Comparison of ENCODE assay signal across 8 cellular contexts in genomic region chr7:130941322-130942210, GRCh38.
A peak's percentile ranks its signal among the peaks of the same experiment; 100 is the strongest.
DNase-seq lines count a peak whose midpoint lies in the region; ATAC-seq and TF ChIP-seq lines count a peak whose summit lies in the region.

No MANE protein-coding gene starts in this region.

- peak overlapping the region; percentile 66 for H3K27ac ChIP-seq in KOPT-K1 (ENCODE audit: low read depth, low read length, poor library complexity, severe bottlenecking)
- H3K27ac ChIP-seq in hepatocyte, result peak overlapping the region; percentile 38

- H3K4me1 ChIP-seq in hepatocyte (ENCODE audit: insufficient read depth), result no peaks in the 10 kb centered on the region

- H3K79me2 ChIP-seq in hepatocyte, result peaks cover 3% of the 10 kb centered on the region

- ATAC-seq in activated naive CD4-positive, alpha-beta T cell treated with anti-CD3 and anti-CD28 coated beads, Interleukin-2, amount 50 U/mL, for 72 hours, result peak in 1 of 2 donors; percentile 35
- ATAC-seq in stimulated activated effector memory CD8-positive, alpha-beta T cell treated with anti-CD3 and anti-CD28 coated beads, Interleukin-12 subunit alpha, Interleukin-12 subunit beta, amount 100 ng/mL, for 72 hours, result peak; percentile 39
- no peak for ATAC-seq in GM19351 (IDR thresholded peaks at IDR 0.05; ENCODE audit: unreplicated experiment)

- H3K27me3 ChIP-seq in hepatocyte, result no peaks in the 10 kb centered on the region

- no peak overlapping the region for H2AFZ ChIP-seq in hepatocyte

- in situ Hi-C loops in GM13976 (cut with MboI; ENCODE audit: low sequenced_read_pairs, unreplicated experiment), result no loop called here

- H3K4me3 Mint-ChIP-seq in stimulated activated effector memory CD8-positive, alpha-beta T cell treated with anti-CD3 and anti-CD28 coated beads, Interleukin-12 subunit alpha, Interleukin-12 subunit beta, amount 100 ng/mL, for 72 hours, result no peak overlapping the region
- H3K4me3 Mint-ChIP-seq in mesothelial cell of epicardium, result no peak overlapping the region

- peaks cover 61 to 82% of the 10 kb centered on the region in 2 donors for H3K36me3 Mint-ChIP-seq in activated naive CD4-positive, alpha-beta T cell treated with anti-CD3 and anti-CD28 coated beads, Interleukin-2, amount 50 U/mL, for 72 hours
- H3K36me3 Mint-ChIP-seq in stimulated activated effector memory CD8-positive, alpha-beta T cell treated with anti-CD3 and anti-CD28 coated beads, Interleukin-12 subunit alpha, Interleukin-12 subunit beta, amount 100 ng/mL, for 72 hours, result no peaks in the 10 kb centered on the region
- H3K36me3 Mint-ChIP-seq in mesothelial cell of epicardium, result no peaks in the 10 kb centered on the region

- no peak overlapping the region for H3K4me3 ChIP-seq in hepatocyte

- 74% methylated on average over 20 of the region's 20 CpGs for WGBS in hepatocyte (ENCODE audit: low lambda C conversion rate, missing lambda C conversion rate)

- no peaks in the 10 kb centered on the region for H3K27me3 Mint-ChIP-seq in mesothelial cell of epicardium (ENCODE audit: low read depth)

- H3K9me2 ChIP-seq in hepatocyte (replicated peaks; ENCODE audit: insufficient read depth), result no peaks in the 10 kb centered on the region

- TF ChIP-seq CTCF in hepatocyte (IDR thresholded peaks at IDR 0.05; ENCODE audit: poor library complexity) (no peak), mesothelial cell of epicardium (IDR thresholded peaks at IDR 0.05; ENCODE audit: unreplicated experiment) (no peak), GM13976 (IDR thresholded peaks at IDR 0.05; ENCODE audit: borderline replicate concordance, control extremely low read depth, extremely low read depth, insufficient read depth, missing control alignments) (no peak)

- H3K27ac Mint-ChIP-seq in activated naive CD4-positive, alpha-beta T cell treated with anti-CD3 and anti-CD28 coated beads, Interleukin-2, amount 50 U/mL, for 72 hours, result peak overlapping the region; percentile 86 to 92
- no peak overlapping the region for H3K27ac Mint-ChIP-seq in stimulated activated effector memory CD8-positive, alpha-beta T cell treated with anti-CD3 and anti-CD28 coated beads, Interleukin-12 subunit alpha, Interleukin-12 subunit beta, amount 100 ng/mL, for 72 hours
- H3K27ac Mint-ChIP-seq in mesothelial cell of epicardium, result no peak overlapping the region

- peak overlapping the region; percentile 59 for H3K4me2 ChIP-seq in hepatocyte

- peaks cover 98% of the 10 kb centered on the region for H3K4me1 Mint-ChIP-seq in stimulated activated effector memory CD8-positive, alpha-beta T cell treated with anti-CD3 and anti-CD28 coated beads, Interleukin-12 subunit alpha, Interleukin-12 subunit beta, amount 100 ng/mL, for 72 hours
- peaks cover 17% of the 10 kb centered on the region for H3K4me1 Mint-ChIP-seq in mesothelial cell of epicardium

- H3K36me3 ChIP-seq in KOPT-K1 (ENCODE audit: insufficient read depth, low read length) (peaks cover 22% of the 10 kb centered on the region), hepatocyte (replicated peaks; ENCODE audit: insufficient read depth, low read depth) (no peaks in the 10 kb centered on the region)

- H3K9me3 ChIP-seq in KOPT-K1 (ENCODE audit: insufficient read depth, low read length, poor library complexity, severe bottlenecking) (no peaks in the 10 kb centered on the region), hepatocyte (ENCODE audit: low read depth) (no peaks in the 10 kb centered on the region)

- no peaks in the 10 kb centered on the region for H3K9me3 Mint-ChIP-seq in activated naive CD4-positive, alpha-beta T cell treated with anti-CD3 and anti-CD28 coated beads, Interleukin-2, amount 50 U/mL, for 72 hours
- H3K9me3 Mint-ChIP-seq in stimulated activated effector memory CD8-positive, alpha-beta T cell treated with anti-CD3 and anti-CD28 coated beads, Interleukin-12 subunit alpha, Interleukin-12 subunit beta, amount 100 ng/mL, for 72 hours, result no peaks in the 10 kb centered on the region
- H3K9me3 Mint-ChIP-seq in mesothelial cell of epicardium, result no peaks in the 10 kb centered on the region

- no peaks in the 10 kb centered on the region for H4K20me1 ChIP-seq in hepatocyte (ENCODE audit: insufficient read depth, poor library complexity, severe bottlenecking)

- DNase-seq in AML-193 (lab: John Stamatoyannopoulos, UW), result peak; percentile 55 to 74
- DNase-seq in activated naive CD4-positive, alpha-beta T cell treated with anti-CD3 and anti-CD28 coated beads, Interleukin-2, amount 50 U/mL, for 72 hours (ENCODE audit: low spot score in 2 of 2), result no peak
- DNase-seq in hepatocyte (ENCODE audit: low spot score), result peak; percentile 29
- no peak for DNase-seq in stimulated activated effector memory CD8-positive, alpha-beta T cell treated with anti-CD3 and anti-CD28 coated beads, Interleukin-12 subunit alpha, Interleukin-12 subunit beta, amount 100 ng/mL, for 72 hours (ENCODE audit: low spot score in 2 of 2)
- DNase-seq in mesothelial cell of epicardium (ENCODE audit: low spot score in 2 of 2, unreplicated experiment in 2 of 2), result no peak
- no peak for DNase-seq in GM13976 (ENCODE audit: low spot score)

Comparison
In these comparisons a context has a peak if more than half of its experiments do, and no peak if none do; other contexts are left out.
1. DNase-seq: peak in AML-193 (2 of 2) and hepatocyte (single experiment); none in activated naive CD4-positive, alpha-beta T cell treated with anti-CD3 and anti-CD28 coated beads, Interleukin-2, amount 50 U/mL, for 72 hours (0 of 2), stimulated activated effector memory CD8-positive, alpha-beta T cell treated with anti-CD3 and anti-CD28 coated beads, Interleukin-12 subunit alpha, Interleukin-12 subunit beta, amount 100 ng/mL, for 72 hours (0 of 2), mesothelial cell of epicardium (0 of 2) and GM13976 (single experiment).
2. H3K27ac Mint-ChIP-seq: peak in activated naive CD4-positive, alpha-beta T cell treated with anti-CD3 and anti-CD28 coated beads, Interleukin-2, amount 50 U/mL, for 72 hours (2 of 2); none in stimulated activated effector memory CD8-positive, alpha-beta T cell treated with anti-CD3 and anti-CD28 coated beads, Interleukin-12 subunit alpha, Interleukin-12 subunit beta, amount 100 ng/mL, for 72 hours (single experiment) and mesothelial cell of epicardium (single experiment).